Comparison of ENCODE assay signal across 1 cellular context in the genomic region with DNA sequence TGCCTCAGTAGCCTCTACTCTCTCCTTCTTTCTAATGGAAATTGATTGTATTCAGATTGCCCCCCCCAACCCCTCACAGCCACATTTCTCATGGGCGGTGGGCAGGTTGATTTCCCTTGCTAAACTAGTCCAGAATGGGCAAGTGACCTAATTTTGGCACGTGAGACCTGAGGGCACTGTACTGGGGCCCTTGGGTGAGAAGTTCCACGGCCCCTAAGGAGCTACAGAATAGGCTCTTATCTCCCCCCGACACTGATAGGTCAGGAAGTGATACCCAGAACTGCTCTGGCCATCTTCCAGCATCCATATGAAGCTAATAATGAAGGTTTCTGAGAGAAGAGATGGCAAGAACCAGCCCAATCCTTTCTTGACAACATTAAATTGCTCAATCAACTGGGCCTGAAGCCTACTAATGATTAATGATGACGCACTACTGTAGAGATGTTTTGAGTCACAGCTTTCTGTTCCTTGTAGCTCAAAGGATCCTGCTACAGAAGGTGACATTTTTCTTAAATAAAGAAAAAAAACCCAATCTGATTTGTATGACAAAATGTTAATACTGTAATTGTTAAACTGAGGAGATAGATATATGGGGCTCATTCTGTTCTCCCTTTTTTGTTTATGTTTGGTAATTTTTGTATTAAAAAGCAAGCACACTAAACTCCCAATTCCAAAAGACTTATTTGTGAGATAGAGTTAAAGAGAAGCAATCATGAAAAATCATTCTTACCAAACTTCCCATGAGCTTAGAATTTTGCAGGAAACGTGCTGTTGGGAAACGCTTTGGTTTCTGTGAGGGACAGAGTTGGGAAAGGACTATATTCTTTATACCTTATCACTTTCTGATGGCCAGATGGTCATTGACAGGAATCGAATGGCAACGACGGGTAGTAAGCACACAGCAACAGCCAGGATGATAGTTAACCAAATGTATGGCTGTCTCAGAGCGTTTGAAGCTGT.
TF ChIP-seq lines count a peak whose summit lies in the region.

No MANE protein-coding gene starts in this region.

TF ChIP-seq in K562, 482 proteins besides CTCF, POLR2A, EP300 and RAD21 (continued from another document):
- TF ChIP-seq, protein P1, sequence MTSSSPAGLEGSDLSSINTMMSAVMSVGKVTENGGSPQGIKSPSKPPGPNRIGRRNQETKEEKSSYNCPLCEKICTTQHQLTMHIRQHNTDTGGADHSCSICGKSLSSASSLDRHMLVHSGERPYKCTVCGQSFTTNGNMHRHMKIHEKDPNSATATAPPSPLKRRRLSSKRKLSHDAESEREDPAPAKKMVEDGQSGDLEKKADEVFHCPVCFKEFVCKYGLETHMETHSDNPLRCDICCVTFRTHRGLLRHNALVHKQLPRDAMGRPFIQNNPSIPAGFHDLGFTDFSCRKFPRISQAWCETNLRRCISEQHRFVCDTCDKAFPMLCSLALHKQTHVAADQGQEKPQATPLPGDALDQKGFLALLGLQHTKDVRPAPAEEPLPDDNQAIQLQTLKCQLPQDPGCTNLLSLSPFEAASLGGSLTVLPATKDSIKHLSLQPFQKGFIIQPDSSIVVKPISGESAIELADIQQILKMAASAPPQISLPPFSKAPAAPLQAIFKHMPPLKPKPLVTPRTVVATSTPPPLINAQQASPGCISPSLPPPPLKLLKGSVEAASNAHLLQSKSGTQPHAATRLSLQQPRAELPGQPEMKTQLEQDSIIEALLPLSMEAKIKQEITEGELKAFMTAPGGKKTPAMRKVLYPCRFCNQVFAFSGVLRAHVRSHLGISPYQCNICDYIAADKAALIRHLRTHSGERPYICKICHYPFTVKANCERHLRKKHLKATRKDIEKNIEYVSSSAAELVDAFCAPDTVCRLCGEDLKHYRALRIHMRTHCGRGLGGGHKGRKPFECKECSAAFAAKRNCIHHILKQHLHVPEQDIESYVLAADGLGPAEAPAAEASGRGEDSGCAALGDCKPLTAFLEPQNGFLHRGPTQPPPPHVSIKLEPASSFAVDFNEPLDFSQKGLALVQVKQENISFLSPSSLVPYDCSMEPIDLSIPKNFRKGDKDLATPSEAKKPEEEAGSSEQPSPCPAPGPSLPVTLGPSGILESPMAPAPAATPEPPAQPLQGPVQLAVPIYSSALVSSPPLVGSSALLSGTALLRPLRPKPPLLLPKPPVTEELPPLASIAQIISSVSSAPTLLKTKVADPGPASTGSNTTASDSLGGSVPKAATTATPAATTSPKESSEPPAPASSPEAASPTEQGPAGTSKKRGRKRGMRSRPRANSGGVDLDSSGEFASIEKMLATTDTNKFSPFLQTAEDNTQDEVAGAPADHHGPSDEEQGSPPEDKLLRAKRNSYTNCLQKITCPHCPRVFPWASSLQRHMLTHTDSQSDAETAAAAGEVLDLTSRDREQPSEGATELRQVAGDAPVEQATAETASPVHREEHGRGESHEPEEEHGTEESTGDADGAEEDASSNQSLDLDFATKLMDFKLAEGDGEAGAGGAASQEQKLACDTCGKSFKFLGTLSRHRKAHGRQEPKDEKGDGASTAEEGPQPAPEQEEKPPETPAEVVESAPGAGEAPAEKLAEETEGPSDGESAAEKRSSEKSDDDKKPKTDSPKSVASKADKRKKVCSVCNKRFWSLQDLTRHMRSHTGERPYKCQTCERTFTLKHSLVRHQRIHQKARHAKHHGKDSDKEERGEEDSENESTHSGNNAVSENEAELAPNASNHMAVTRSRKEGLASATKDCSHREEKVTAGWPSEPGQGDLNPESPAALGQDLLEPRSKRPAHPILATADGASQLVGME (CRISPR knock-in tag; IDR thresholded peaks at IDR 0.05): no peak
